Comparison of ENCODE assay signal across 2 cellular contexts in the genomic region with DNA sequence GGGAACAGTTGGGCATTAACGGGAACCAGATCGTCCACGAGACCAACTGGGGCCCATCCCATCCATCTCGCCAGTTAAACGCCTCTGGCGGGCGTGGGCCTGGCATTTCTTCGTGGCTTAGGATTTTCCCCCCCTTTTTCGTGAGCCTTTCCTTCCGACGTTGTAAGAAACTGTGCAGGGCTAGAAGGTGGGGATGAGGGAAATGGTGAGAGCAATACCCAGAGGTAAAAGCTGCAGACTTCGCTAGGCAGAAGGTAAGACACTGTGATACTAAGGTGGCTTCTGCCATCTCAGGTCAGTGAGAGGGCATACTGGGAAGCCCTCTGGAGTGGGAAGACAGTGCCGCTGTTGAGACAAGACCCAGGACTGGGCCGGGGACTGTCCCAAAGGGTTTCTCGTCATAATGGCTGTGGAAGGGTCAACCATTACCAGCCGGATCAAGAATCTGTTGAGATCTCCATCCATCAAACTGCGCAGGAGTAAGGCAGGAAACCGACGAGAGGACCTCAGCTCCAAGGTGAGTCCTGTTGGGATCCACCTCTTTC.
TF ChIP-seq lines count a peak whose summit lies in the region.

No MANE protein-coding gene starts in this region.

TF ChIP-seq in IMR-90, 13 proteins besides CTCF, POLR2A, EP300 and RAD21:
- TF ChIP-seq RCOR1 (IDR thresholded peaks at IDR 0.05; ENCODE audit: insufficient replicate concordance, low read length) (no peak), MXI1 (IDR thresholded peaks at IDR 0.05; ENCODE audit: borderline replicate concordance, low read depth, low read length) (0 out of 2 replicates have a peak, but pooled peaks have one; percentile 2), CEBPB (IDR thresholded peaks at IDR 0.05; ENCODE audit: low read depth, low read length) (no peak), FOS (IDR thresholded peaks at IDR 0.05; ENCODE audit: low read depth, low read length) (no peak), USF2 (IDR thresholded peaks at IDR 0.05; ENCODE audit: low read depth, low read length) (no peak), MAZ (IDR thresholded peaks at IDR 0.05; ENCODE audit: borderline replicate concordance, low read depth, low read length) (no peak), CHD1 (IDR thresholded peaks at IDR 0.05; ENCODE audit: low read depth, low read length) (no peak)

TF ChIP-seq in K562, 482 proteins besides CTCF, POLR2A, EP300 and RAD21 (continues in another document):
- no peak for TF ChIP-seq NR4A1 (CRISPR knock-in tag; IDR thresholded peaks at IDR 0.05)
- peak; percentile 7; the same call in 1 of the 2 replicates for TF ChIP-seq NR4A1 (tag; IDR thresholded peaks at IDR 0.05)
- TF ChIP-seq ZBTB40 (IDR thresholded peaks at IDR 0.05): peak; percentile 52
- no peak for TF ChIP-seq ZBTB40 (CRISPR knock-in tag; IDR thresholded peaks at IDR 0.05)
- 0 out of 2 replicates have a peak, but pooled peaks have one; percentile 70 for TF ChIP-seq ZNF124 (CRISPR knock-in tag; IDR thresholded peaks at IDR 0.05)
- TF ChIP-seq SMARCE1 (IDR thresholded peaks at IDR 0.05): 0 out of 2 replicates have a peak, but pooled peaks have one; percentile 9
- TF ChIP-seq GTF2E2 (tag; IDR thresholded peaks at IDR 0.05): 0 out of 2 replicates have a peak, but pooled peaks have one; percentile 47
- peak; percentile 43 to 74 for TF ChIP-seq E2F6 (IDR thresholded peaks at IDR 0.05; ENCODE audit: borderline replicate concordance in 1 of 2, extremely low read depth in 1 of 2, insufficient read depth in 1 of 2, insufficient read length in 1 of 2, low read depth in 1 of 2, low read length in 1 of 2, poor library complexity in 1 of 2, severe bottlenecking in 1 of 2)
- no peak for TF ChIP-seq ZNF780A (CRISPR knock-in tag; IDR thresholded peaks at IDR 0.05)
- TF ChIP-seq RFX1 (IDR thresholded peaks at IDR 0.05): peak; percentile 93
- TF ChIP-seq ZNF431 (CRISPR knock-in tag; IDR thresholded peaks at IDR 0.05): peak; percentile 31; the same call in 1 of the 2 replicates
- no peak for TF ChIP-seq STAT5A (IDR thresholded peaks at IDR 0.05; ENCODE audit: borderline replicate concordance, low read length)
- TF ChIP-seq BRD9 (IDR thresholded peaks at IDR 0.05; ENCODE audit: low read depth, partially characterized antibody): no peak
- 0 out of 2 replicates have a peak, but pooled peaks have one; percentile 68 for TF ChIP-seq ZNF282 (CRISPR knock-in tag; IDR thresholded peaks at IDR 0.05)
- TF ChIP-seq, protein P1, sequence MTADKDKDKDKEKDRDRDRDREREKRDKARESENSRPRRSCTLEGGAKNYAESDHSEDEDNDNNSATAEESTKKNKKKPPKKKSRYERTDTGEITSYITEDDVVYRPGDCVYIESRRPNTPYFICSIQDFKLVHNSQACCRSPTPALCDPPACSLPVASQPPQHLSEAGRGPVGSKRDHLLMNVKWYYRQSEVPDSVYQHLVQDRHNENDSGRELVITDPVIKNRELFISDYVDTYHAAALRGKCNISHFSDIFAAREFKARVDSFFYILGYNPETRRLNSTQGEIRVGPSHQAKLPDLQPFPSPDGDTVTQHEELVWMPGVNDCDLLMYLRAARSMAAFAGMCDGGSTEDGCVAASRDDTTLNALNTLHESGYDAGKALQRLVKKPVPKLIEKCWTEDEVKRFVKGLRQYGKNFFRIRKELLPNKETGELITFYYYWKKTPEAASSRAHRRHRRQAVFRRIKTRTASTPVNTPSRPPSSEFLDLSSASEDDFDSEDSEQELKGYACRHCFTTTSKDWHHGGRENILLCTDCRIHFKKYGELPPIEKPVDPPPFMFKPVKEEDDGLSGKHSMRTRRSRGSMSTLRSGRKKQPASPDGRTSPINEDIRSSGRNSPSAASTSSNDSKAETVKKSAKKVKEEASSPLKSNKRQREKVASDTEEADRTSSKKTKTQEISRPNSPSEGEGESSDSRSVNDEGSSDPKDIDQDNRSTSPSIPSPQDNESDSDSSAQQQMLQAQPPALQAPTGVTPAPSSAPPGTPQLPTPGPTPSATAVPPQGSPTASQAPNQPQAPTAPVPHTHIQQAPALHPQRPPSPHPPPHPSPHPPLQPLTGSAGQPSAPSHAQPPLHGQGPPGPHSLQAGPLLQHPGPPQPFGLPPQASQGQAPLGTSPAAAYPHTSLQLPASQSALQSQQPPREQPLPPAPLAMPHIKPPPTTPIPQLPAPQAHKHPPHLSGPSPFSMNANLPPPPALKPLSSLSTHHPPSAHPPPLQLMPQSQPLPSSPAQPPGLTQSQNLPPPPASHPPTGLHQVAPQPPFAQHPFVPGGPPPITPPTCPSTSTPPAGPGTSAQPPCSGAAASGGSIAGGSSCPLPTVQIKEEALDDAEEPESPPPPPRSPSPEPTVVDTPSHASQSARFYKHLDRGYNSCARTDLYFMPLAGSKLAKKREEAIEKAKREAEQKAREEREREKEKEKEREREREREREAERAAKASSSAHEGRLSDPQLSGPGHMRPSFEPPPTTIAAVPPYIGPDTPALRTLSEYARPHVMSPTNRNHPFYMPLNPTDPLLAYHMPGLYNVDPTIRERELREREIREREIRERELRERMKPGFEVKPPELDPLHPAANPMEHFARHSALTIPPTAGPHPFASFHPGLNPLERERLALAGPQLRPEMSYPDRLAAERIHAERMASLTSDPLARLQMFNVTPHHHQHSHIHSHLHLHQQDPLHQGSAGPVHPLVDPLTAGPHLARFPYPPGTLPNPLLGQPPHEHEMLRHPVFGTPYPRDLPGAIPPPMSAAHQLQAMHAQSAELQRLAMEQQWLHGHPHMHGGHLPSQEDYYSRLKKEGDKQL (CRISPR knock-in tag; IDR thresholded peaks at IDR 0.05; ENCODE audit: borderline replicate concordance): 0 out of 2 replicates have a peak, but pooled peaks have one; percentile 5
- peak; percentile 21; the same call in 1 of the 2 replicates for TF ChIP-seq PREB (CRISPR knock-in tag; IDR thresholded peaks at IDR 0.05)
- peak; percentile 55; the same call in 1 of the 2 replicates for TF ChIP-seq MAX (CRISPR knock-in tag; IDR thresholded peaks at IDR 0.05)
- TF ChIP-seq ARID1B (IDR thresholded peaks at IDR 0.05): no peak
- no peak for TF ChIP-seq ZNF707 (CRISPR knock-in tag; conservative IDR thresholded peaks at IDR 0.05)
- 0 out of 2 replicates have a peak, but pooled peaks have one; percentile 43 for TF ChIP-seq ZNF766 (CRISPR knock-in tag; conservative IDR thresholded peaks at IDR 0.05)
